26 cellular contexts compared by ENCODE assay signal in genomic region chrX:68824565-68825125, GRCh38.
"Had no signal": no experiment of that assay in that cellular context is flagged by ENCODE, and none has a peak within 500 bp of the region (broad histone marks: within the 10 kb centered on the region; RNA-seq: fewer than 3 reads in every experiment).

No MANE protein-coding gene starts in this region.

- H3K9me3 ChIP-seq: SJCRH30 had no signal

- H3K36me3 Mint-ChIP-seq: activated naive CD8-positive, alpha-beta T cell treated with anti-CD3 and anti-CD28 coated beads for 36 hours; IgD-negative memory B cell had no signal

- H3K4me3 Mint-ChIP-seq: activated CD4-positive, alpha-beta T cell treated with anti-CD3 and anti-CD28 coated beads, Interleukin-2, amount 10 ng/mL, durations not matched to agents 24 days and 14 days; activated CD8-positive, alpha-beta T cell treated with anti-CD3 and anti-CD28 coated beads for 36 hours; activated naive CD8-positive, alpha-beta T cell treated with anti-CD3 and anti-CD28 coated beads for 36 hours; activated T-helper 17 cell treated with anti-CD3 and anti-CD28 coated beads, Interleukin-2, amount 50 U/mL, for 72 hours had no signal

- ATAC-seq: activated CD8-positive, alpha-beta T cell treated with anti-CD3 and anti-CD28 coated beads for 36 hours; activated T-helper 17 cell treated with anti-CD3 and anti-CD28 coated beads, Interleukin-2, amount 50 U/mL, for 72 hours; Panc1 had no signal

- H3K4me3 ChIP-seq: SJCRH30, SK-N-MC had no signal

- H3K27ac Mint-ChIP-seq: activated CD4-positive, alpha-beta T cell treated with anti-CD3 and anti-CD28 coated beads, Interleukin-2, amount 10 ng/mL, durations not matched to agents 24 days and 14 days; activated CD8-positive, alpha-beta T cell treated with anti-CD3 and anti-CD28 coated beads for 36 hours; activated naive CD8-positive, alpha-beta T cell treated with anti-CD3 and anti-CD28 coated beads for 36 hours; activated T-helper 17 cell treated with anti-CD3 and anti-CD28 coated beads, Interleukin-2, amount 50 U/mL, for 72 hours had no signal

- H3K27me3 Mint-ChIP-seq: activated CD4-positive, alpha-beta T cell treated with anti-CD3 and anti-CD28 coated beads, Interleukin-2, amount 10 ng/mL, durations not matched to agents 24 days and 14 days; activated CD8-positive, alpha-beta T cell treated with anti-CD3 and anti-CD28 coated beads for 36 hours; activated naive CD8-positive, alpha-beta T cell treated with anti-CD3 and anti-CD28 coated beads for 36 hours; activated T-helper 17 cell treated with anti-CD3 and anti-CD28 coated beads, Interleukin-2, amount 50 U/mL, for 72 hours had no signal

- H3K27ac ChIP-seq: brain microvascular endothelial cell, SJCRH30, SK-N-MC had no signal

- H3K36me3 ChIP-seq: brain microvascular endothelial cell, SJCRH30 had no signal

- DNase-seq: activated CD4-positive, alpha-beta T cell treated with anti-CD3 and anti-CD28 coated beads, Interleukin-2, amount 50 U/mL, for 4 hours; activated CD8-positive, alpha-beta T cell treated with anti-CD3 and anti-CD28 coated beads for 36 hours; activated effector memory CD4-positive, alpha-beta T cell treated with anti-CD3 and anti-CD28 coated beads, Interleukin-2, amount 50 U/mL, for 16 hours; activated naive CD4-positive, alpha-beta T cell; activated naive CD4-positive, alpha-beta T cell treated with anti-CD3 and anti-CD28 coated beads, Interleukin-2, amount 50 U/mL, for 16 hours; activated naive CD8-positive, alpha-beta T cell treated with anti-CD3 and anti-CD28 coated beads for 36 hours; amniotic stem cell; aorta; brain microvascular endothelial cell; Karpas-422; KBM-7; NCI-H1105; NCI-H1417 treated with DMSO at 0.1 percent for 48 hours; NCI-H1694; NCI-H1930; NCI-H2081 treated with DMSO at 0.1 percent for 48 hours; NCI-H226; NCI-H524 treated with DMSO at 0.1 percent for 48 hours; SHP77; T1000 had no signal

- H3K9me3 Mint-ChIP-seq: activated CD4-positive, alpha-beta T cell treated with anti-CD3 and anti-CD28 coated beads, Interleukin-2, amount 10 ng/mL, durations not matched to agents 24 days and 14 days; activated CD8-positive, alpha-beta T cell treated with anti-CD3 and anti-CD28 coated beads for 36 hours; activated naive CD8-positive, alpha-beta T cell treated with anti-CD3 and anti-CD28 coated beads for 36 hours; activated T-helper 17 cell treated with anti-CD3 and anti-CD28 coated beads, Interleukin-2, amount 50 U/mL, for 72 hours; IgD-negative memory B cell had no signal

- H3K27me3 ChIP-seq: brain microvascular endothelial cell, SJCRH30 had no signal
